Comparison of ENCODE assay signal across 1 cellular context in the genomic region with DNA sequence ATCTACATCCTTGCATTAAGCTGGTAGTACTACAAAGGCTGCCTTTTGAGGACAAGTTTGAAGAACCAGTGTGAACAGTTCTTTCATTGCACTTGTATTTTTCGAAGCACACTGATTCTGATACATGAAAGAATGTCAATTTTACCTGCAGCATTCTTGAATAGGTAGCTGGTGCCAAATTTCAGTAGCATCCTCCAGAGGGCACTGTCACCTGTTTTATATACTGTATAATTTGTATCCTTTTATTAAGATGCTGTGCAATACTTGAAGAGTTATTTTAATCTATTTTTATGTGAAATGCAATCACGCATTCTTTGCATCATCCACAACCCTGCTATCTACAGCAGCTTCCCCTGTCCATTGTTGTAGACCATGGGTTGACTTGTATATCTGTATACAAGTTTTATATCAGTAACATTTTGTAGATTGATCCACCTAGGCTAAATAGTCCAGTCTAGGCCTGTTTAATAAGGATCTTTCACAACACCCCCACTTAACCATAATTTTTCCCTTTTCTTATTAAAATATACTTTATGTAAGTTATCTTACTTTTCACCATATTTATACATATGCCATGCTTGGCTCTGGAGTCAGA.
TF ChIP-seq lines count a peak whose summit lies in the region.

No MANE protein-coding gene starts in this region.

TF ChIP-seq in HCT116, 20 proteins besides CTCF, POLR2A, EP300 and RAD21 (continued from another document):
- peak; percentile 6; the same call in 1 of the 2 replicates for TF ChIP-seq SP1 (IDR thresholded peaks at IDR 0.05; ENCODE audit: low read depth)
- TF ChIP-seq SRF (IDR thresholded peaks at IDR 0.05; ENCODE audit: low read depth): no peak
- no peak for TF ChIP-seq ATF3 (IDR thresholded peaks at IDR 0.05)
- TF ChIP-seq ZFX (IDR thresholded peaks at IDR 0.05): no peak
- TF ChIP-seq ELF1 (IDR thresholded peaks at IDR 0.05; ENCODE audit: borderline replicate concordance, low read depth): no peak
- no peak for TF ChIP-seq EZH2 (IDR thresholded peaks at IDR 0.05)
- no peak for TF ChIP-seq TCF7L2 (IDR thresholded peaks at IDR 0.05; ENCODE audit: borderline replicate concordance, extremely low read depth, insufficient read depth, insufficient read length)
- TF ChIP-seq CEBPB (IDR thresholded peaks at IDR 0.05; ENCODE audit: low read depth): no peak
- TF ChIP-seq, protein P1, sequence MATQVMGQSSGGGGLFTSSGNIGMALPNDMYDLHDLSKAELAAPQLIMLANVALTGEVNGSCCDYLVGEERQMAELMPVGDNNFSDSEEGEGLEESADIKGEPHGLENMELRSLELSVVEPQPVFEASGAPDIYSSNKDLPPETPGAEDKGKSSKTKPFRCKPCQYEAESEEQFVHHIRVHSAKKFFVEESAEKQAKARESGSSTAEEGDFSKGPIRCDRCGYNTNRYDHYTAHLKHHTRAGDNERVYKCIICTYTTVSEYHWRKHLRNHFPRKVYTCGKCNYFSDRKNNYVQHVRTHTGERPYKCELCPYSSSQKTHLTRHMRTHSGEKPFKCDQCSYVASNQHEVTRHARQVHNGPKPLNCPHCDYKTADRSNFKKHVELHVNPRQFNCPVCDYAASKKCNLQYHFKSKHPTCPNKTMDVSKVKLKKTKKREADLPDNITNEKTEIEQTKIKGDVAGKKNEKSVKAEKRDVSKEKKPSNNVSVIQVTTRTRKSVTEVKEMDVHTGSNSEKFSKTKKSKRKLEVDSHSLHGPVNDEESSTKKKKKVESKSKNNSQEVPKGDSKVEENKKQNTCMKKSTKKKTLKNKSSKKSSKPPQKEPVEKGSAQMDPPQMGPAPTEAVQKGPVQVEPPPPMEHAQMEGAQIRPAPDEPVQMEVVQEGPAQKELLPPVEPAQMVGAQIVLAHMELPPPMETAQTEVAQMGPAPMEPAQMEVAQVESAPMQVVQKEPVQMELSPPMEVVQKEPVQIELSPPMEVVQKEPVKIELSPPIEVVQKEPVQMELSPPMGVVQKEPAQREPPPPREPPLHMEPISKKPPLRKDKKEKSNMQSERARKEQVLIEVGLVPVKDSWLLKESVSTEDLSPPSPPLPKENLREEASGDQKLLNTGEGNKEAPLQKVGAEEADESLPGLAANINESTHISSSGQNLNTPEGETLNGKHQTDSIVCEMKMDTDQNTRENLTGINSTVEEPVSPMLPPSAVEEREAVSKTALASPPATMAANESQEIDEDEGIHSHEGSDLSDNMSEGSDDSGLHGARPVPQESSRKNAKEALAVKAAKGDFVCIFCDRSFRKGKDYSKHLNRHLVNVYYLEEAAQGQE (IDR thresholded peaks at IDR 0.05; ENCODE audit: low read depth): no peak
- TF ChIP-seq CBX3 (IDR thresholded peaks at IDR 0.05; ENCODE audit: low read depth): peak; percentile 64
- TF ChIP-seq POLR2AphosphoS5 (IDR thresholded peaks at IDR 0.05; ENCODE audit: low read depth, low read length): peak; percentile 36
- TF ChIP-seq ZNF274 (IDR thresholded peaks at IDR 0.05; ENCODE audit: low read depth, low read length): no peak
- no peak for TF ChIP-seq YY1 (IDR thresholded peaks at IDR 0.05; ENCODE audit: extremely low read depth, insufficient replicate concordance, low read depth, low read length)
TF ChIP-seq in HCT116: peak in this region for 3.
